Comparison of ENCODE assay signal across 1 cellular context in the genomic region with DNA sequence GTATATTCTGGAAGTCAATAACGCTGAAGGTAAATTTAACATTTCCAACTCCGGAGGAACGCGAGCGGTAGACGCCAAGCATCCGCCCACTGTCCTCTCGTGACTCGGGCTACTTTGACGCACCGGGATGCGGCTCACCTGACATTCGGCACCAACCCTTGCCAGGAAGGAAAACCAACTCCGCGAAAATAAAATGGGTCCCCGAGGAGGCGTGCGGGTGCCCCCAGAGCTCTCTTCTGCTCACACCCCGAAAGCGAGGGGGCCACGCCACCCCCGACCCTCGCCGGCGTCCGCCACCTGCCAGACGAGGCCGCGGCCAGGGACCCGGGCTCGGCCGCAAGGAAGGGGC.
A peak's percentile ranks its signal among the peaks of the same experiment; 100 is the strongest.
TF ChIP-seq lines count a peak whose summit lies in the region.

No MANE protein-coding gene starts in this region.

TF ChIP-seq in H1, 55 proteins besides CTCF, POLR2A, EP300 and RAD21:
- TF ChIP-seq E2F6 (IDR thresholded peaks at IDR 0.05) (peak; percentile 52; the same call in 1 of the 2 replicates), CBX5 (IDR thresholded peaks at IDR 0.05; ENCODE audit: low read depth, low read length) (no peak), TCF12 (IDR thresholded peaks at IDR 0.05; ENCODE audit: low read depth, low read length) (no peak), TAF1 (IDR thresholded peaks at IDR 0.05; ENCODE audit: low read depth, low read length) (peak; percentile 18; the same call in 1 of the 2 replicates), SP1 (IDR thresholded peaks at IDR 0.05; ENCODE audit: low read depth, low read length) (no peak), SIN3A (conservative IDR thresholded peaks at IDR 0.05 in 1 of 2, IDR thresholded peaks at IDR 0.05 in 1 of 2; ENCODE audit: low read depth in 1 of 2, low read length in 2 of 2) (0 out of 4 replicates have a peak, but pooled peaks of 1 of the 2 experiments have one; percentile 33)
- TF ChIP-seq, protein P1, sequence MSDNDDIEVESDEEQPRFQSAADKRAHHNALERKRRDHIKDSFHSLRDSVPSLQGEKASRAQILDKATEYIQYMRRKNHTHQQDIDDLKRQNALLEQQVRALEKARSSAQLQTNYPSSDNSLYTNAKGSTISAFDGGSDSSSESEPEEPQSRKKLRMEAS (IDR thresholded peaks at IDR 0.05): peak; percentile 69
